Comparison of ENCODE assay signal across 19 cellular contexts in the genomic region with DNA sequence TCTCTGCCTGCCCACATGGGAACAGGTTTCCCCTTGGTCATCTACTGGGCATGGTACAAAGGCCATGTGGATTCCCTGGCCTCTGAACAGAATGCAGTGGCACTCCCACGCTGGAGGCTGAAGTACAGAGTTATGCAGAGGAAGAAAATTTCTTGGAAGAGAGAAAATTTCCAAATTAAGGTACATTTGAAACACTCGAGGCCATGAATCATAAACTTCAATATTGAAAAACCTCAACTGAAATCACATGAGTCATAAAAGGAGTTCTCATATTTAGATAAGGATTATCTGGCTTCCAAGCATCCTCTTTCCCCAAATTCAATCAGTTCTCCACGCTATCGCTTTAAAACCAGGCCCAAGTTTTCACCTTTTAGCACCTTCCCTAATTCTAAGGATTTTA. TPM values are rescaled to one million over a fixed set of nuclear protein-coding genes. Genes with fewer than 3 reads are reported as not detected.
DNase-seq lines count a peak whose midpoint lies in the region; ATAC-seq and TF ChIP-seq lines count a peak whose summit lies in the region.
"Had no signal": no experiment of that assay in that cellular context is flagged by ENCODE, and none has a peak within 500 bp of the region (broad histone marks: within the 10 kb centered on the region; RNA-seq: fewer than 3 reads in every experiment).

No MANE protein-coding gene starts in this region.

- CTCF ChIA-PET in A673 (lab: Charles Lee): no interaction called here

- ATAC-seq in lung (ENCODE audit: insufficient read depth, low FRiP score): peak; percentile 47
- ATAC-seq in naive thymus-derived CD8-positive, alpha-beta T cell: no peak
- ATAC-seq: HCT116; stimulated activated memory B cell treated with anti-CD40 and anti-IgM and Interleukin-4, amounts not matched to agents 10 μg/mL and 1 μg/mL and 100 μg/mL, for 72 hours had no signal

- no peak for TF ChIP-seq CTCF in A673 (conservative IDR thresholded peaks at IDR 0.05; ENCODE audit: low read depth, low read length)
- no peak for TF ChIP-seq CTCF in HFFc6 (IDR thresholded peaks at IDR 0.05)
- no peak for TF ChIP-seq CTCF in lung (IDR thresholded peaks at IDR 0.05; ENCODE audit: control extremely low read depth, extremely low read depth)
- no peak for TF ChIP-seq CTCF in stomach (IDR thresholded peaks at IDR 0.05)

- no peak for TF ChIP-seq EP300 in stomach (IDR thresholded peaks at IDR 0.05)

- POLR2A ChIA-PET in A673 (lab: Charles Lee; ENCODE audit: low non-redundant PET): no interaction called here
- POLR2A ChIA-PET in naive thymus-derived CD8-positive, alpha-beta T cell (lab: Charles Lee): no interaction called here

- no peak overlapping the region for H3K4me3 Mint-ChIP-seq in HFFc6
- no peak overlapping the region for H3K4me3 Mint-ChIP-seq in naive thymus-derived CD8-positive, alpha-beta T cell
- H3K4me3 Mint-ChIP-seq: central memory CD8-positive, alpha-beta T cell; memory B cell; stimulated activated memory B cell treated with anti-CD40 and anti-IgM and Interleukin-4, amounts not matched to agents 10 μg/mL and 1 μg/mL and 100 μg/mL, for 72 hours had no signal

- peak overlapping the region; percentile 26; the same call in 1 of the 2 replicates for H3K27ac Mint-ChIP-seq in HFFc6
- no peak overlapping the region for H3K27ac Mint-ChIP-seq in naive thymus-derived CD8-positive, alpha-beta T cell
- H3K27ac Mint-ChIP-seq: memory B cell; stimulated activated memory B cell treated with anti-CD40 and anti-IgM and Interleukin-4, amounts not matched to agents 10 μg/mL and 1 μg/mL and 100 μg/mL, for 72 hours had no signal

- H3K4me1 ChIP-seq in A673 (ENCODE audit: insufficient read depth, low read length, poor library complexity, severe bottlenecking) (peaks cover 27% of the 10 kb centered on the region), lung (ENCODE audit: control insufficient read depth in 2 of 2, insufficient read depth in 2 of 2, low read length in 2 of 2) (no peaks in the 10 kb centered on the region), stomach (peaks cover 0 to 8% (median 0%) of the 10 kb centered on the region in 4 donors)

- intact Hi-C loops in A673 (cut with micrococcal nuclease; ENCODE audit: unreplicated experiment) (loop anchor here (5.0 kb wide), 1 partner anchor 110 kb away; no protein-coding TSS in a partner anchor), stomach (cut with DNase I; ENCODE audit: low total_unique reads) (no loop called here)

- H3K27ac ChIP-seq in A673 (ENCODE audit: low read depth, low read length, poor library complexity, severe bottlenecking) (peak overlapping the region; percentile 80), lung (ENCODE audit: low read depth in 1 of 2, low read length in 1 of 2) (no peak overlapping the region), stomach (no peak overlapping the region)
- H3K27ac ChIP-seq: C4-2B had no signal

- H3K9me3 ChIP-seq in A673 (ENCODE audit: low read depth, low read length, poor library complexity, severe bottlenecking) (no peaks in the 10 kb centered on the region), lung (ENCODE audit: control insufficient read depth in 2 of 2, insufficient read depth in 1 of 2, low read length in 1 of 2) (no peaks in the 10 kb centered on the region), stomach (no peaks in the 10 kb centered on the region)

- H3K4me3 ChIP-seq in A673 (ENCODE audit: low read depth, low read length, poor library complexity, severe bottlenecking) (peak overlapping the region; percentile 27), lung (no peak overlapping the region), stomach (no peak overlapping the region)

- H3K27me3 ChIP-seq in A673 (replicated peaks; ENCODE audit: insufficient read depth, low read depth, low read length, poor library complexity) (no peaks in the 10 kb centered on the region), lung (ENCODE audit: control insufficient read depth, insufficient read depth) (no peaks in the 10 kb centered on the region), stomach (no peaks in the 10 kb centered on the region)

- peaks cover 4% of the 10 kb centered on the region; the same call in 1 of the 2 replicates for H3K27me3 Mint-ChIP-seq in HFFc6 (ENCODE audit: insufficient read depth)
- no peaks in the 10 kb centered on the region for H3K27me3 Mint-ChIP-seq in naive thymus-derived CD8-positive, alpha-beta T cell
- H3K27me3 Mint-ChIP-seq: central memory CD8-positive, alpha-beta T cell; memory B cell; stimulated activated memory B cell treated with anti-CD40 and anti-IgM and Interleukin-4, amounts not matched to agents 10 μg/mL and 1 μg/mL and 100 μg/mL, for 72 hours had no signal

- TF ChIP-seq POLR2A in stomach (IDR thresholded peaks at IDR 0.05): no peak

- WGBS in lung, 2 donors: 75 to 88% methylated on average over 4 of the region's 4 CpGs
- 74 to 84% (median 75%) methylated on average over 4 of the region's 4 CpGs for WGBS in stomach, 5 donors

- H3K9me3 Mint-ChIP-seq in HFFc6: no peaks in the 10 kb centered on the region
- peaks cover 0 to 10% (median 3%) of the 10 kb centered on the region in 9 donors for H3K9me3 Mint-ChIP-seq in naive thymus-derived CD8-positive, alpha-beta T cell
- H3K9me3 Mint-ChIP-seq: central memory CD8-positive, alpha-beta T cell had no signal

- DNase-seq in A673 (ENCODE audit: low spot score): no peak
- peak; percentile 1 for DNase-seq in HFFc6
- peak; percentile 50 for DNase-seq in amniotic epithelial cell (ENCODE audit: low read depth)
- DNase-seq in lung (ENCODE audit: low spot score): no peak
- no peak for DNase-seq in NCI-H510A (lab: John Stamatoyannopoulos, UW)
- no peak for DNase-seq in GDM1 (lab: John Stamatoyannopoulos, UW)
- DNase-seq in naive thymus-derived CD8-positive, alpha-beta T cell: no peak
- no peak for DNase-seq in stomach
- DNase-seq: activated CD4-positive, alpha-beta T cell treated with anti-CD3 and anti-CD28 coated beads for 48 hours; activated effector memory CD4-positive, alpha-beta T cell treated with anti-CD3 and anti-CD28 coated beads, Interleukin-2, amount 50 U/mL, for 16 hours; NCI-H446 treated with DMSO at 0.1 percent for 48 hours; stimulated activated CD4-positive, alpha-beta T cell treated with anti-CD3 and anti-CD28 coated beads, Interleukin-2, amount 100 ng/mL, for 24 hours; T-helper 1 cell had no signal

- H3K4me1 Mint-ChIP-seq in HFFc6 (ENCODE audit: low read depth): peaks cover 16% of the 10 kb centered on the region
- H3K4me1 Mint-ChIP-seq in naive thymus-derived CD8-positive, alpha-beta T cell: peaks cover 0 to 4% (median 2%) of the 10 kb centered on the region in 4 donors
- H3K4me1 Mint-ChIP-seq: central memory CD8-positive, alpha-beta T cell; memory B cell; stimulated activated memory B cell treated with anti-CD40 and anti-IgM and Interleukin-4, amounts not matched to agents 10 μg/mL and 1 μg/mL and 100 μg/mL, for 72 hours had no signal

- H3K36me3 ChIP-seq in A673 (ENCODE audit: insufficient read depth, low read length, poor library complexity, severe bottlenecking) (no peaks in the 10 kb centered on the region), lung (ENCODE audit: control insufficient read depth in 2 of 2, insufficient read depth in 2 of 2, low read length in 2 of 2) (peaks cover 0 to 3% of the 10 kb centered on the region in 2 donors), stomach (peaks cover 0 to 14% (median 8%) of the 10 kb centered on the region in 4 donors)

- BruUV-seq in A673 (replicated peaks; lab: Mats Ljungman, UMichigan): no TSS peak

- no peaks in the 10 kb centered on the region for H3K36me3 Mint-ChIP-seq in HFFc6 (ENCODE audit: low read depth)
- H3K36me3 Mint-ChIP-seq in naive thymus-derived CD8-positive, alpha-beta T cell: peaks cover 10 to 32% (median 19%) of the 10 kb centered on the region in 3 donors

RNA-seq across cellular contexts. Expression of gene TXK, which starts 28.1 kb away (rescaled TPM):
- total RNA-seq in A673 (2021): 1.4 and 2.0 TPM in 2 replicates
- total RNA-seq in HFFc6 (2021; fragmentation: NEBNext Ultra II Directional; extraction: Animal tissue kit (Norgen Biotek cat#: 25700)): not detected
- 1 to 10 TPM; 2.4 to 9.1 TPM for total RNA-seq in lung
- polyA plus RNA-seq in lung: 1 to 10 TPM in 1 of 2 donors, under 1 TPM in 1; 0.91 to 1.6 TPM
- 100 to 1,000 TPM; 135 to 140 TPM for total RNA-seq in naive thymus-derived CD8-positive, alpha-beta T cell
- 10 to 100 TPM; 57.8 to 92.2 (median 60.4) TPM for polyA plus RNA-seq in naive thymus-derived CD8-positive, alpha-beta T cell
- total RNA-seq in stomach: 1 to 10 TPM in 4 of 5 donors, not detected in 1; 1.2 to 8.3 (median 4.4) TPM
- polyA plus RNA-seq in stomach: under 1 TPM; 0.15 to 0.63 (median 0.37) TPM
- total RNA-seq: G401 had no signal

Comparison
In these comparisons a context has a peak if more than half of its experiments do, and no peak if none do; other contexts are left out.
1. DNase-seq: peak in HFFc6 (single experiment) and amniotic epithelial cell (single experiment); none in A673 (single experiment), lung (single experiment), NCI-H510A (single experiment), GDM1 (single experiment), naive thymus-derived CD8-positive, alpha-beta T cell (0 of 10) and stomach (single experiment).
2. RNA of gene TXK, which starts 28.1 kb away (total RNA-seq): 135 to 140 TPM in naive thymus-derived CD8-positive, alpha-beta T cell; 2.4 to 9.1 TPM in lung, 1.2 to 8.3 TPM in stomach, 1.4 to 2.0 TPM in A673 and not detected in HFFc6; every median in the first group is over 10 times any median in the second.